ENCODE assay signal across 8 cellular contexts in the genomic region with DNA sequence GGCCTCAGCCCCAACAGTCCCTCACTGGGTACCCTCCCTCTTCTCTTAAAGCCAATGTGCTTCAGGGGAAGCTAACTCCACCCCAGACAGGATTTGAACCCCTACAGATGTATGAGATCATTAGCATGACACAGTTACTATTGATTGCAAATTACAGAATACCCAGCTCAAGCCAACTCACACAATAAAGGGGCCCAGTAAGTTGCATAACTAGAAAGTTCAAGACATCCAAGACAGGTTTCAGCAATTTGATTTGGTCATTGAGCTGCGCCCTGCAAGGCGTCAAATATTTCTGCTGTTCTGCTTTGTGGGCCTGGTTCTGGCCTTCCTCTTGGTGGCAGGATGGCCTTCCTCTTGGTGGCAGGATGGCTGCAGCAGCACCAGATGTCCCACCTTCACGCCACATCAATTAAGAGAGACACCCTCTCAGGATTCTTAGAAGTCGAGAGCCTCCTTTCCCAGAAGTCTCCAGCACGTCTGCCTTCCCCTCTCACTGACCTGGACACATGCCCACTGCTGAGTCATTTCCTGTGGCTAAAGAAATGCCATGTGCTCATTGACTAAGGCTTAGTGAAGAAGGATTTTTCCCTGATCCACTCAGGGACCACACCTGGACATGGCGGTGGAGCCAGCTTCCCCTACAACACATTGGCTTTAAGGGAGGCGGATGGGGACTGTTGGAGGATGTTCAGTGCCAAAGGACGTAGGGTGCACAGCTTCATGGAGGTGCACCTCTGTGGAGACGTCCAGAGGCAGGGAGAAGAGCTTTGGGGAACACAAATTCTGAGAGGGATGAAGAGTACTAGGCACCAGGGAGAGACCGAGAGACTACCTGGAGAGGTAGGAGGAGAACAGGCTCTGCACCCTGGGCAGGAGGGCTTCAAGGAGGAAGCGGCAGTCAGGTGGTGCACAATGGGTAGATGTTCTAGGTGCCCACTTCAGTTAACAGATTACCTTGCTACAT. TPM values are rescaled to one million over a fixed set of nuclear protein-coding genes. Genes with fewer than 3 reads are reported as not detected.
DNase-seq lines count a peak whose midpoint lies in the region; ATAC-seq and TF ChIP-seq lines count a peak whose summit lies in the region.

No MANE protein-coding gene starts in this region.

- H3K27me3 Mint-ChIP-seq in mesothelial cell of epicardium (ENCODE audit: low read depth) = no peaks in the 10 kb centered on the region

- H3K4me3 Mint-ChIP-seq in mesothelial cell of epicardium = no peak overlapping the region

- H3K36me3 ChIP-seq in MG63 = peaks cover 72% of the 10 kb centered on the region

- H3K4me1 Mint-ChIP-seq in mesothelial cell of epicardium = peaks cover 55% of the 10 kb centered on the region

- no peak for ATAC-seq in HG02981 (IDR thresholded peaks at IDR 0.05; ENCODE audit: unreplicated experiment)

- H3K9me3 Mint-ChIP-seq in mesothelial cell of epicardium = no peaks in the 10 kb centered on the region

- H3K4me3 ChIP-seq in AG09309 (ENCODE audit: control insufficient read depth, low read depth, low read length) = no peak overlapping the region
- H3K4me3 ChIP-seq in MG63 = no peak overlapping the region
- H3K4me3 ChIP-seq in choroid plexus epithelial cell (ENCODE audit: low read depth, low read length) = no peak overlapping the region

- no peaks in the 10 kb centered on the region for H3K9me3 ChIP-seq in MG63

- H3K36me3 Mint-ChIP-seq in mesothelial cell of epicardium = peaks cover 36% of the 10 kb centered on the region

- peak; percentile 65 for DNase-seq in AG09309 (ENCODE audit: low read depth)
- peak; percentile 86 for DNase-seq in MG63
- DNase-seq in choroid plexus epithelial cell (ENCODE audit: low read depth) = peak; percentile 97
- DNase-seq in mesothelial cell of epicardium (ENCODE audit: low spot score in 2 of 2, unreplicated experiment in 2 of 2) = no peak
- no peak for DNase-seq in NCI-H345 (lab: John Stamatoyannopoulos, UW)
- DNase-seq in stimulated activated CD4-positive, alpha-beta T cell treated with anti-CD3 and anti-CD28 coated beads, Interleukin-2, amount 100 ng/mL, for 48 hours = no peak
- DNase-seq in activated CD4-positive, CD25-positive, alpha-beta regulatory T cell treated with anti-CD3 and anti-CD28 coated beads, Interleukin-2, amount 50 U/mL, for 72 hours = no peak

- TF ChIP-seq CTCF in AG09309 (IDR thresholded peaks at IDR 0.05; ENCODE audit: control insufficient read depth, insufficient read depth, low read depth, low read length, missing control alignments) (no peak), choroid plexus epithelial cell (conservative IDR thresholded peaks at IDR 0.05; ENCODE audit: low read depth, low read length) (no peak), mesothelial cell of epicardium (IDR thresholded peaks at IDR 0.05; ENCODE audit: unreplicated experiment) (no peak)

- peak overlapping the region; percentile 31 for H3K27ac Mint-ChIP-seq in mesothelial cell of epicardium

- H3K27me3 ChIP-seq in MG63 = no peaks in the 10 kb centered on the region

RNA-seq across cellular contexts. Expression of gene DNASE1L3, which starts 49.1 kb away (rescaled TPM):
- not detected in 2 replicates for total RNA-seq in MG63 (2014; rRNA removed; shearing (Covaris generic); ENCODE audit: low replicate concordance)
- total RNA-seq in mesothelial cell of epicardium = 0.22 to 0.72 TPM (median 0.53 TPM) in 3 replicates

Comparison
In these comparisons a context has a peak if more than half of its experiments do, and no peak if none do; other contexts are left out.
1. DNase-seq: peak in AG09309 (single experiment), MG63 (single experiment) and choroid plexus epithelial cell (single experiment); none in mesothelial cell of epicardium (0 of 2), NCI-H345 (single experiment), stimulated activated CD4-positive, alpha-beta T cell treated with anti-CD3 and anti-CD28 coated beads, Interleukin-2, amount 100 ng/mL, for 48 hours (0 of 2) and activated CD4-positive, CD25-positive, alpha-beta regulatory T cell treated with anti-CD3 and anti-CD28 coated beads, Interleukin-2, amount 50 U/mL, for 72 hours (single experiment).